In genomic region chr5:160133071-160133917, GRCh38 we compare ENCODE assay signal across 10 cellular contexts. TPM values are rescaled to one million over a fixed set of nuclear protein-coding genes. Genes with fewer than 3 reads are reported as not detected.
DNase-seq lines count a peak whose midpoint lies in the region; ATAC-seq and TF ChIP-seq lines count a peak whose summit lies in the region.
"Had no signal": no experiment of that assay in that cellular context is flagged by ENCODE, and none has a peak within 500 bp of the region (broad histone marks: within the 10 kb centered on the region; RNA-seq: fewer than 3 reads in every experiment).

No MANE protein-coding gene starts in this region.

- no peaks in the 10 kb centered on the region for H3K4me1 Mint-ChIP-seq in T-cell
- H3K4me1 Mint-ChIP-seq: T-helper 17 cell had no signal

- H2AFZ ChIP-seq in hepatocyte = peak overlapping the region; percentile 46

- no peaks in the 10 kb centered on the region for H3K9me3 ChIP-seq in hepatocyte (ENCODE audit: low read depth)
- H3K9me3 ChIP-seq in MG63 = no peaks in the 10 kb centered on the region

- DNase-seq in G401 (ENCODE audit: low spot score) = peak; percentile 61
- peak; percentile 77 for DNase-seq in astrocyte of the spinal cord (ENCODE audit: low read depth, low spot score)
- peak; percentile 51 for DNase-seq in hepatocyte (ENCODE audit: low spot score)
- DNase-seq in T-cell = no peak
- DNase-seq in 8988T = no peak
- DNase-seq in MG63 = no peak
- DNase-seq: occipital lobe, T-helper 17 cell had no signal

- H3K36me3 ChIP-seq in hepatocyte (replicated peaks; ENCODE audit: insufficient read depth, low read depth) = no peaks in the 10 kb centered on the region
- no peaks in the 10 kb centered on the region for H3K36me3 ChIP-seq in rectal smooth muscle tissue (ENCODE audit: control insufficient read depth, insufficient read depth, low read length)
- no peaks in the 10 kb centered on the region for H3K36me3 ChIP-seq in MG63

- no peaks in the 10 kb centered on the region for H3K9me2 ChIP-seq in hepatocyte (replicated peaks; ENCODE audit: insufficient read depth)

- H3K27ac ChIP-seq in hepatocyte (peak overlapping the region; percentile 16), rectal smooth muscle tissue (ENCODE audit: low read depth, low read length) (no peak overlapping the region)

- peak overlapping the region; percentile 60 for H3K4me2 ChIP-seq in hepatocyte

- no peak overlapping the region for H3K27ac Mint-ChIP-seq in T-cell
- H3K27ac Mint-ChIP-seq: T-helper 17 cell had no signal

- H3K4me3 ChIP-seq in astrocyte of the spinal cord (ENCODE audit: low read depth, low read length) = no peak overlapping the region
- H3K4me3 ChIP-seq in hepatocyte = no peak overlapping the region
- H3K4me3 ChIP-seq in rectal smooth muscle tissue (ENCODE audit: low read length) = peak overlapping the region; percentile 46
- H3K4me3 ChIP-seq in MG63 = no peak overlapping the region

- no peaks in the 10 kb centered on the region for H4K20me1 ChIP-seq in hepatocyte (ENCODE audit: insufficient read depth, poor library complexity, severe bottlenecking)

- no peak for TF ChIP-seq CTCF in astrocyte of the spinal cord (IDR thresholded peaks at IDR 0.05; ENCODE audit: low read depth, low read length)
- TF ChIP-seq CTCF in hepatocyte (IDR thresholded peaks at IDR 0.05; ENCODE audit: poor library complexity) = no peak

- no peak for ATAC-seq in T-cell (replicated peaks in 1 of 4)
- no peak for ATAC-seq in GM21786 (IDR thresholded peaks at IDR 0.05; ENCODE audit: unreplicated experiment)
- ATAC-seq: T-helper 17 cell had no signal

- H3K9ac ChIP-seq in rectal smooth muscle tissue (ENCODE audit: low read length) = no peak overlapping the region

- H3K27me3 Mint-ChIP-seq in T-cell = no peaks in the 10 kb centered on the region
- H3K27me3 Mint-ChIP-seq: T-helper 17 cell had no signal

- H3K27me3 ChIP-seq in hepatocyte = no peaks in the 10 kb centered on the region
- H3K27me3 ChIP-seq in rectal smooth muscle tissue (ENCODE audit: control insufficient read depth, insufficient read depth, low read length) = no peaks in the 10 kb centered on the region
- no peaks in the 10 kb centered on the region for H3K27me3 ChIP-seq in MG63

- no peaks in the 10 kb centered on the region for H3K9me3 Mint-ChIP-seq in T-cell

- in situ Hi-C loops in G401 (cut with HindIII; ENCODE audit: low sequenced_read_pairs) (no loop called here), astrocyte of the spinal cord (cut with HindIII; ENCODE audit: low sequenced_read_pairs) (no loop called here)

- POLR2A ChIA-PET in T-cell (lab: Charles Lee) = interaction anchor here in 1 of 2 donors (0.6 kb wide), 1 partner anchor 18 kb away, joined by 4 read pairs; no protein-coding TSS in a partner anchor

- H3K36me3 Mint-ChIP-seq in T-cell = no peaks in the 10 kb centered on the region

- H3K4me3 Mint-ChIP-seq in T-cell = no peak overlapping the region
- H3K4me3 Mint-ChIP-seq: T-helper 17 cell had no signal

- H3K79me2 ChIP-seq in hepatocyte = no peaks in the 10 kb centered on the region

- WGBS in hepatocyte (ENCODE audit: low lambda C conversion rate, missing lambda C conversion rate) = 28% methylated on average over 31 of the region's 31 CpGs

- H3K4me1 ChIP-seq in hepatocyte (ENCODE audit: insufficient read depth) (peaks cover 9% of the 10 kb centered on the region), rectal smooth muscle tissue (ENCODE audit: control insufficient read depth, insufficient read depth, low read length) (peaks cover 4% of the 10 kb centered on the region)

- CTCF ChIA-PET in T-cell (lab: Charles Lee) = interaction anchor here in 1 of 2 donors (0.6 kb wide), 1 partner anchor 68 kb away, joined by 3 read pairs; no protein-coding TSS in a partner anchor

RNA-seq across cellular contexts. Expression of gene PWWP2A, which starts 14.0 kb away (rescaled TPM):
- total RNA-seq in G401 (2014; rRNA removed; shearing (Covaris generic)) = 49.5 and 82.4 TPM in 2 replicates
- total RNA-seq in hepatocyte = 26.5 and 33.6 TPM in 2 replicates
- 17.3 and 18.4 TPM in 2 replicates for polyA plus RNA-seq in hepatocyte
- total RNA-seq in T-cell = 10 to 100 TPM; 25.1 to 39.8 (median 36.0) TPM
- total RNA-seq in MG63 (2014; rRNA removed; shearing (Covaris generic); ENCODE audit: low replicate concordance) = 20.4 and 27.0 TPM in 2 replicates

Comparison
In these comparisons a context has a peak if more than half of its experiments do, and no peak if none do; other contexts are left out.
1. DNase-seq: peak in G401 (single experiment), astrocyte of the spinal cord (single experiment) and hepatocyte (single experiment); none in T-cell (0 of 34), 8988T (single experiment) and MG63 (single experiment).